Comparison of ENCODE assay signal across 8 cellular contexts in the genomic region with DNA sequence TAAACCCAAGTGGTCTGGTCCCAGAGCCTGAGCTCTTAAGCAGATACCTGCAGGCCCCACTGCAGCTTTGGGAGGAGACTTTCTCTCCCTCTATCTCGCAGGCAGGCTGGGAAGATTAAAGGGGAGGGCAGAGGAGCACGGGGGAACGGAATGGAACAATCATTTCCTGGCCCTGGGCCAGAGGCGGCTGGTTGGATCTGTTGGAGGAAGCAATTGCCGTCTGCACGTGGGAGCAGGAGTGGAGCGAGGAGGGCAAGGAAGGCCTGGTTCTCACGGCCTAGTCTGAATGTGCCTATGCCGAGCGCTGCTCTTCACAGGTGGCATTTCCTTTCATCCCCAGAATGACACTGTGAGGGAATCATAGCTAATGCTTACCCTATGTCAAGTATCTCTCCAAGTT. TPM values are rescaled to one million over a fixed set of nuclear protein-coding genes. Genes with fewer than 3 reads are reported as not detected.
DNase-seq lines count a peak whose midpoint lies in the region; ATAC-seq and TF ChIP-seq lines count a peak whose summit lies in the region.

No MANE protein-coding gene starts in this region.

- no peaks in the 10 kb centered on the region for H3K79me2 ChIP-seq in smooth muscle cell (ENCODE audit: low read depth)

- no peaks in the 10 kb centered on the region for H4K20me1 ChIP-seq in smooth muscle cell (ENCODE audit: low read depth)

- no peak overlapping the region for H3K9ac ChIP-seq in smooth muscle cell (ENCODE audit: low read depth)

- H3K27me3 ChIP-seq in heart right ventricle (peaks cover 0 to 22% (median 0%) of the 10 kb centered on the region in 7 donors), smooth muscle cell (ENCODE audit: low read depth) (no peaks in the 10 kb centered on the region)

- peak overlapping the region; percentile 48 for H3K4me2 ChIP-seq in smooth muscle cell

- TF ChIP-seq CTCF in heart right ventricle (IDR thresholded peaks at IDR 0.05) (no peak), smooth muscle cell (IDR thresholded peaks at IDR 0.05; ENCODE audit: borderline replicate concordance, insufficient read depth, poor library complexity, severe bottlenecking) (no peak)

- no peaks in the 10 kb centered on the region for H3K36me3 ChIP-seq in heart right ventricle
- H3K36me3 ChIP-seq in smooth muscle cell (ENCODE audit: low read depth), result no peaks in the 10 kb centered on the region

- ATAC-seq in SK-N-SH treated with all-trans-retinoic acid at 6 μM for 48 hours (peak; percentile 76), heart right ventricle (peak in 6 of 8 donors; percentile 83 to 94 (median 91))

- H3F3A ChIP-seq in smooth muscle cell (ENCODE audit: low read depth), result no peaks in the 10 kb centered on the region

- H3K4me1 ChIP-seq in heart right ventricle (peaks cover 0 to 12% (median 10%) of the 10 kb centered on the region in 9 donors), smooth muscle cell (ENCODE audit: low read depth) (peaks cover 4% of the 10 kb centered on the region)

- H3K4me3 ChIP-seq in heart right ventricle (no peak overlapping the region), smooth muscle cell (no peak overlapping the region)

- intact Hi-C loops in heart right ventricle (cut with DNase I), result no loop called here

- no peak overlapping the region for H3K27ac ChIP-seq in heart right ventricle
- no peak overlapping the region for H3K27ac ChIP-seq in smooth muscle cell (ENCODE audit: low read depth)

- H3K9me3 ChIP-seq in heart right ventricle, result peaks cover 0 to 14% (median 0%) of the 10 kb centered on the region in 11 donors
- H3K9me3 ChIP-seq in smooth muscle cell (replicated peaks; ENCODE audit: low read depth), result no peaks in the 10 kb centered on the region

- 9 to 12% methylated on average over 10 of the region's 10 CpGs for whole genome bisulfite sequencing in heart right ventricle, 2 donors
- 16% methylated on average over 10 of the region's 10 CpGs for WGBS in smooth muscle cell (ENCODE audit: low lambda C conversion rate)

- no peak overlapping the region for H2AFZ ChIP-seq in smooth muscle cell (ENCODE audit: low read depth)

- peak; percentile 90 for DNase-seq in NCI-H1105 treated with DMSO at 0.1 percent for 48 hours (lab: John Stamatoyannopoulos, UW)
- peak; percentile 67 to 73 for DNase-seq in heart right ventricle
- no peak for DNase-seq in smooth muscle cell (lab: John Stamatoyannopoulos, UW; ENCODE audit: unreplicated experiment)
- DNase-seq in COLO829 (ENCODE audit: low spot score), result no peak
- DNase-seq in AML-193 (lab: John Stamatoyannopoulos, UW), result no peak
- DNase-seq in H4 (ENCODE audit: low spot score), result no peak
- DNase-seq in CD1c-positive myeloid dendritic cell (ENCODE audit: extremely low spot score), result no peak

TF ChIP-seq in SK-N-SH treated with all-trans-retinoic acid at 6 μM for 48 hours, 23 proteins besides CTCF, POLR2A, EP300 and RAD21:
- TF ChIP-seq ISL1 (CRISPR knock-in tag; IDR thresholded peaks at IDR 0.05), result no peak
- TF ChIP-seq, protein P1, sequence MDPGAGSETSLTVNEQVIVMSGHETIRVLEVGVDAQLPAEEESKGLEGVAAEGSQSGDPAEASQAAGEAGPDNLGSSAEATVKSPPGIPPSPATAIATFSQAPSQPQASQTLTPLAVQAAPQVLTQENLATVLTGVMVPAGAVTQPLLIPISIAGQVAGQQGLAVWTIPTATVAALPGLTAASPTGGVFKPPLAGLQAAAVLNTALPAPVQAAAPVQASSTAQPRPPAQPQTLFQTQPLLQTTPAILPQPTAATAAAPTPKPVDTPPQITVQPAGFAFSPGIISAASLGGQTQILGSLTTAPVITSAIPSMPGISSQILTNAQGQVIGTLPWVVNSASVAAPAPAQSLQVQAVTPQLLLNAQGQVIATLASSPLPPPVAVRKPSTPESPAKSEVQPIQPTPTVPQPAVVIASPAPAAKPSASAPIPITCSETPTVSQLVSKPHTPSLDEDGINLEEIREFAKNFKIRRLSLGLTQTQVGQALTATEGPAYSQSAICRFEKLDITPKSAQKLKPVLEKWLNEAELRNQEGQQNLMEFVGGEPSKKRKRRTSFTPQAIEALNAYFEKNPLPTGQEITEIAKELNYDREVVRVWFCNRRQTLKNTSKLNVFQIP (CRISPR knock-in tag; IDR thresholded peaks at IDR 0.05; ENCODE audit: borderline replicate concordance, low read depth), result no peak
- no peak for TF ChIP-seq ZC3H10 (CRISPR knock-in tag; IDR thresholded peaks at IDR 0.05)
- no peak for TF ChIP-seq ZFP3 (CRISPR knock-in tag; IDR thresholded peaks at IDR 0.05)
- peak; percentile 21; the same call in 1 of the 2 replicates for TF ChIP-seq TCF4 (CRISPR knock-in tag; IDR thresholded peaks at IDR 0.05; ENCODE audit: borderline replicate concordance)
- no peak for TF ChIP-seq BACH2 (CRISPR knock-in tag; IDR thresholded peaks at IDR 0.05; ENCODE audit: borderline replicate concordance)
- TF ChIP-seq ESRRG (CRISPR knock-in tag; IDR thresholded peaks at IDR 0.05), result no peak
- TF ChIP-seq, protein P2, sequence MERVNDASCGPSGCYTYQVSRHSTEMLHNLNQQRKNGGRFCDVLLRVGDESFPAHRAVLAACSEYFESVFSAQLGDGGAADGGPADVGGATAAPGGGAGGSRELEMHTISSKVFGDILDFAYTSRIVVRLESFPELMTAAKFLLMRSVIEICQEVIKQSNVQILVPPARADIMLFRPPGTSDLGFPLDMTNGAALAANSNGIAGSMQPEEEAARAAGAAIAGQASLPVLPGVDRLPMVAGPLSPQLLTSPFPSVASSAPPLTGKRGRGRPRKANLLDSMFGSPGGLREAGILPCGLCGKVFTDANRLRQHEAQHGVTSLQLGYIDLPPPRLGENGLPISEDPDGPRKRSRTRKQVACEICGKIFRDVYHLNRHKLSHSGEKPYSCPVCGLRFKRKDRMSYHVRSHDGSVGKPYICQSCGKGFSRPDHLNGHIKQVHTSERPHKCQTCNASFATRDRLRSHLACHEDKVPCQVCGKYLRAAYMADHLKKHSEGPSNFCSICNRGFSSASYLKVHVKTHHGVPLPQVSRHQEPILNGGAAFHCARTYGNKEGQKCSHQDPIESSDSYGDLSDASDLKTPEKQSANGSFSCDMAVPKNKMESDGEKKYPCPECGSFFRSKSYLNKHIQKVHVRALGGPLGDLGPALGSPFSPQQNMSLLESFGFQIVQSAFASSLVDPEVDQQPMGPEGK (CRISPR knock-in tag; IDR thresholded peaks at IDR 0.05; ENCODE audit: borderline replicate concordance), result no peak
- no peak for TF ChIP-seq CSDC2 (CRISPR knock-in tag; IDR thresholded peaks at IDR 0.05)
- TF ChIP-seq, protein P3, sequence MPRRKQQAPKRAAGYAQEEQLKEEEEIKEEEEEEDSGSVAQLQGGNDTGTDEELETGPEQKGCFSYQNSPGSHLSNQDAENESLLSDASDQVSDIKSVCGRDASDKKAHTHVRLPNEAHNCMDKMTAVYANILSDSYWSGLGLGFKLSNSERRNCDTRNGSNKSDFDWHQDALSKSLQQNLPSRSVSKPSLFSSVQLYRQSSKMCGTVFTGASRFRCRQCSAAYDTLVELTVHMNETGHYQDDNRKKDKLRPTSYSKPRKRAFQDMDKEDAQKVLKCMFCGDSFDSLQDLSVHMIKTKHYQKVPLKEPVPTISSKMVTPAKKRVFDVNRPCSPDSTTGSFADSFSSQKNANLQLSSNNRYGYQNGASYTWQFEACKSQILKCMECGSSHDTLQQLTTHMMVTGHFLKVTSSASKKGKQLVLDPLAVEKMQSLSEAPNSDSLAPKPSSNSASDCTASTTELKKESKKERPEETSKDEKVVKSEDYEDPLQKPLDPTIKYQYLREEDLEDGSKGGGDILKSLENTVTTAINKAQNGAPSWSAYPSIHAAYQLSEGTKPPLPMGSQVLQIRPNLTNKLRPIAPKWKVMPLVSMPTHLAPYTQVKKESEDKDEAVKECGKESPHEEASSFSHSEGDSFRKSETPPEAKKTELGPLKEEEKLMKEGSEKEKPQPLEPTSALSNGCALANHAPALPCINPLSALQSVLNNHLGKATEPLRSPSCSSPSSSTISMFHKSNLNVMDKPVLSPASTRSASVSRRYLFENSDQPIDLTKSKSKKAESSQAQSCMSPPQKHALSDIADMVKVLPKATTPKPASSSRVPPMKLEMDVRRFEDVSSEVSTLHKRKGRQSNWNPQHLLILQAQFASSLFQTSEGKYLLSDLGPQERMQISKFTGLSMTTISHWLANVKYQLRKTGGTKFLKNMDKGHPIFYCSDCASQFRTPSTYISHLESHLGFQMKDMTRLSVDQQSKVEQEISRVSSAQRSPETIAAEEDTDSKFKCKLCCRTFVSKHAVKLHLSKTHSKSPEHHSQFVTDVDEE (CRISPR knock-in tag; IDR thresholded peaks at IDR 0.05), result peak; percentile 52; the same call in 1 of the 2 replicates

RNA-seq across cellular contexts. Expression of a gene that starts 23.7 kb away (rescaled TPM):
- under 1 TPM in 3 of 10 donors, not detected in 7; 0.15 to 0.45 (median 0.28) TPM for total RNA-seq in heart right ventricle
- polyA plus RNA-seq in heart right ventricle, result under 1 TPM in 1 of 2 donors, not detected in 1; 0.07 TPM
- 0.45 TPM in 1 of 2 replicates, not detected in the other for total RNA-seq in smooth muscle cell
- polyA plus RNA-seq in smooth muscle cell, result 0.39 and 1.4 TPM in 2 replicates
- 0.68 and 0.76 TPM in 2 replicates for total RNA-seq in H4 (2014; rRNA removed; shearing (Covaris generic))

Comparison
In these comparisons a context has a peak if more than half of its experiments do, and no peak if none do; other contexts are left out.
1. DNase-seq: peak in NCI-H1105 treated with DMSO at 0.1 percent for 48 hours (single experiment) and heart right ventricle (2 of 2); none in smooth muscle cell (single experiment), COLO829 (single experiment), AML-193 (0 of 2), H4 (single experiment) and CD1c-positive myeloid dendritic cell (single experiment).